Comparison of ENCODE assay signal across 17 cellular contexts in genomic region chr5:13946111-13946510, GRCh38. TPM values are rescaled to one million over a fixed set of nuclear protein-coding genes. Genes with fewer than 3 reads are reported as not detected.
DNase-seq lines count a peak whose midpoint lies in the region; ATAC-seq, FAIRE-seq and TF ChIP-seq lines count a peak whose summit lies in the region.
"Had no signal": no experiment of that assay in that cellular context is flagged by ENCODE, and none has a peak within 500 bp of the region (broad histone marks: within the 10 kb centered on the region; RNA-seq: fewer than 3 reads in every experiment).

No MANE protein-coding gene starts in this region.

- H3K9me1 ChIP-seq in IMR-90 (ENCODE audit: insufficient read depth, low read length): peaks cover 6% of the 10 kb centered on the region; the same call in 1 of the 2 replicates

- intact Hi-C loops in IMR-90 (cut with micrococcal nuclease): no loop called here
- intact Hi-C loops in left colon (cut with DNase I, micrococcal nuclease): no loop called here

- H4K8ac ChIP-seq in IMR-90 (ENCODE audit: low read depth in 2 of 2, low read length in 2 of 2): no peak overlapping the region

- no peaks in the 10 kb centered on the region for H3K27me3 Mint-ChIP-seq in astrocyte (ENCODE audit: low read depth, unreplicated experiment)
- no peaks in the 10 kb centered on the region for H3K27me3 Mint-ChIP-seq in activated T-cell treated with anti-CD3 and anti-CD28 coated beads, Interleukin-2, amount 50 U/mL, for 72 hours (ENCODE audit: low read depth)
- H3K27me3 Mint-ChIP-seq: dendritic cell treated with granulocyte-macrophage colony-stimulating factor and Interleukin-4, amounts not matched to agents 40 ng/mL and 50 ng/mL, for 4 days; IgD-negative memory B cell had no signal

- no peak overlapping the region for H3K27ac Mint-ChIP-seq in astrocyte (ENCODE audit: unreplicated experiment)
- H3K27ac Mint-ChIP-seq in activated T-cell treated with anti-CD3 and anti-CD28 coated beads, Interleukin-2, amount 50 U/mL, for 72 hours: no peak overlapping the region
- H3K27ac Mint-ChIP-seq: dendritic cell treated with granulocyte-macrophage colony-stimulating factor and Interleukin-4, amounts not matched to agents 40 ng/mL and 50 ng/mL, for 4 days; IgD-negative memory B cell; naive thymus-derived CD8-positive, alpha-beta T cell had no signal

- TF ChIP-seq RAD21 in IMR-90 (IDR thresholded peaks at IDR 0.05; ENCODE audit: low read length): no peak

- ATAC-seq in IMR-90 (ENCODE audit: low read depth) (no peak), GM19328 (IDR thresholded peaks at IDR 0.05; ENCODE audit: unreplicated experiment) (no peak), left colon (no peak)
- no peak for ATAC-seq in activated T-cell treated with anti-CD3 and anti-CD28 coated beads, Interleukin-2, amount 50 U/mL, for 72 hours (replicated peaks in 1 of 2)
- ATAC-seq: HCT116; left ventricle myocardium superior; naive thymus-derived CD8-positive, alpha-beta T cell had no signal

- H3K4me2 ChIP-seq in IMR-90 (ENCODE audit: low read depth, low read length) (no peak overlapping the region), astrocyte (ENCODE audit: low read length) (no peak overlapping the region)

- peaks cover 2% of the 10 kb centered on the region for H3K36me3 Mint-ChIP-seq in astrocyte (ENCODE audit: low read depth, unreplicated experiment)
- H3K36me3 Mint-ChIP-seq in activated T-cell treated with anti-CD3 and anti-CD28 coated beads, Interleukin-2, amount 50 U/mL, for 72 hours (ENCODE audit: insufficient read depth in 2 of 2): no peaks in the 10 kb centered on the region
- H3K36me3 Mint-ChIP-seq: IgD-negative memory B cell; naive thymus-derived CD8-positive, alpha-beta T cell had no signal

- no peak overlapping the region for H2AK9ac ChIP-seq in IMR-90 (replicated peaks; ENCODE audit: low read depth, low read length, poor library complexity)

- dilution Hi-C loops in IMR-90 (cut with HindIII; ENCODE audit: low sequenced_read_pairs, unreplicated experiment): no loop called here

- no peak overlapping the region for H2AK5ac ChIP-seq in IMR-90 (ENCODE audit: low read depth, low read length)

- H3K4me1 Mint-ChIP-seq in astrocyte (ENCODE audit: low read depth, unreplicated experiment): peaks cover 7% of the 10 kb centered on the region
- no peaks in the 10 kb centered on the region for H3K4me1 Mint-ChIP-seq in activated T-cell treated with anti-CD3 and anti-CD28 coated beads, Interleukin-2, amount 50 U/mL, for 72 hours (ENCODE audit: low read depth)

- H3K4me3 Mint-ChIP-seq in astrocyte (ENCODE audit: unreplicated experiment): no peak overlapping the region
- no peak overlapping the region for H3K4me3 Mint-ChIP-seq in activated T-cell treated with anti-CD3 and anti-CD28 coated beads, Interleukin-2, amount 50 U/mL, for 72 hours
- H3K4me3 Mint-ChIP-seq: dendritic cell treated with granulocyte-macrophage colony-stimulating factor and Interleukin-4, amounts not matched to agents 40 ng/mL and 50 ng/mL, for 4 days; IgD-negative memory B cell; naive thymus-derived CD8-positive, alpha-beta T cell had no signal

- H3K14ac ChIP-seq in IMR-90 (replicated peaks; ENCODE audit: low read depth, low read length): no peak overlapping the region; the same call in 1 of the 2 replicates

- H2BK5ac ChIP-seq in IMR-90 (ENCODE audit: low read depth, low read length, poor library complexity, severe bottlenecking): no peak overlapping the region

- H3K4ac ChIP-seq in IMR-90 (ENCODE audit: low read depth, low read length): no peak overlapping the region

- H2BK120ac ChIP-seq in IMR-90 (ENCODE audit: low read depth, low read length): no peak overlapping the region

- DNase-seq in AG09309 (ENCODE audit: low read depth): peak; percentile 13
- DNase-seq in IMR-90: peak; percentile 10
- peak; percentile 55 for DNase-seq in astrocyte (ENCODE audit: low read depth)
- DNase-seq in islet precursor cell: peak; percentile 67
- no peak for DNase-seq in activated T-cell treated with anti-CD3 and anti-CD28 coated beads, Interleukin-2, amount 50 U/mL, for 72 hours
- no peak for DNase-seq in GF-D8 (lab: John Stamatoyannopoulos, UW)
- no peak for DNase-seq in left colon
- DNase-seq: activated CD8-positive, alpha-beta memory T cell treated with anti-CD3 and anti-CD28 coated beads for 24 hours; activated effector memory CD4-positive, alpha-beta T cell treated with Interleukin-2 at 50 U/mL for 16 hours; aorta; left ventricle myocardium superior; naive thymus-derived CD8-positive, alpha-beta T cell had no signal

- 100% methylated on average over 5 of the region's 10 CpGs; no CpG with 5 or more reads in 1 of the 2 experiments for WGBS in IMR-90 (ENCODE audit: extremely low coverage in 2 of 2, insufficient read length in 1 of 2), 2 experiments

- in situ Hi-C loops in IMR-90 (cut with MboI; ENCODE audit: low sequenced_read_pairs): no loop called here

- H3K9me3 Mint-ChIP-seq in astrocyte (ENCODE audit: unreplicated experiment): no peaks in the 10 kb centered on the region
- no peaks in the 10 kb centered on the region for H3K9me3 Mint-ChIP-seq in activated T-cell treated with anti-CD3 and anti-CD28 coated beads, Interleukin-2, amount 50 U/mL, for 72 hours
- H3K9me3 Mint-ChIP-seq: dendritic cell treated with granulocyte-macrophage colony-stimulating factor and Interleukin-4, amounts not matched to agents 40 ng/mL and 50 ng/mL, for 4 days; IgD-negative memory B cell; naive thymus-derived CD8-positive, alpha-beta T cell had no signal

- H3K56ac ChIP-seq in IMR-90 (ENCODE audit: extremely low read depth, insufficient read depth, low read length): no peak overlapping the region

- no peak overlapping the region for H2AFZ ChIP-seq in IMR-90 (replicated peaks; ENCODE audit: low read length, poor library complexity)
- H2AFZ ChIP-seq in astrocyte (ENCODE audit: low read depth, low read length): no peak overlapping the region

- H2BK20ac ChIP-seq in IMR-90 (ENCODE audit: low read depth, low read length): no peak overlapping the region

- TF ChIP-seq POLR2A in IMR-90 (IDR thresholded peaks at IDR 0.05; ENCODE audit: low read depth, low read length): no peak

- FAIRE-seq in astrocyte (lab: Jason Lieb, UNC): no peak
- FAIRE-seq: D721Med had no signal

- POLR2A ChIA-PET in IMR-90 (lab: Charles Lee; ENCODE audit: unreplicated experiment): no interaction called here

- H3K4me1 ChIP-seq in IMR-90 (ENCODE audit: control insufficient read depth, insufficient read depth, low read length): peaks cover 6% of the 10 kb centered on the region
- H3K4me1 ChIP-seq in astrocyte (ENCODE audit: insufficient read depth, low read length): no peaks in the 10 kb centered on the region

- H4K5ac ChIP-seq in IMR-90 (ENCODE audit: low read depth, low read length): no peak overlapping the region

- H3K27me3 ChIP-seq in IMR-90 (ENCODE audit: control insufficient read depth, insufficient read depth, low read length) (no peaks in the 10 kb centered on the region), astrocyte (ENCODE audit: insufficient read depth, low read length) (no peaks in the 10 kb centered on the region)

- H3K4me3 ChIP-seq in AG09309 (ENCODE audit: control insufficient read depth, low read depth, low read length) (no peak overlapping the region), IMR-90 (ENCODE audit: insufficient read depth, low read depth, low read length) (no peak overlapping the region), astrocyte (ENCODE audit: insufficient read depth, low read depth, low read length) (no peak overlapping the region)

- TF ChIP-seq CTCF in AG09309 (IDR thresholded peaks at IDR 0.05; ENCODE audit: control insufficient read depth, insufficient read depth, low read depth, low read length, missing control alignments): no peak
- no peak for TF ChIP-seq CTCF in IMR-90 (conservative IDR thresholded peaks at IDR 0.05; ENCODE audit: low read depth, low read length)
- no peak for TF ChIP-seq CTCF in astrocyte (IDR thresholded peaks at IDR 0.05; ENCODE audit: insufficient read depth, low read depth, low read length)

- no peak overlapping the region for H2BK15ac ChIP-seq in IMR-90 (ENCODE audit: low read depth, low read length)

- peaks cover 4% of the 10 kb centered on the region for H3K36me3 ChIP-seq in IMR-90 (ENCODE audit: control insufficient read depth, insufficient read depth, low read length)
- no peaks in the 10 kb centered on the region for H3K36me3 ChIP-seq in astrocyte (ENCODE audit: insufficient read depth, low read length)

- CTCF ChIA-PET in IMR-90 (lab: Yijun Ruan, JAX): interaction anchor here (1.5 kb wide), 1 partner anchor 11 kb away, joined by 4 read pairs; no protein-coding TSS in a partner anchor

- H3K27ac ChIP-seq in IMR-90 (ENCODE audit: insufficient read depth, low read length) (no peak overlapping the region), astrocyte (ENCODE audit: low read depth, low read length) (no peak overlapping the region)

- no peak overlapping the region for H3K18ac ChIP-seq in IMR-90 (ENCODE audit: low read depth, low read length)

- BruUV-seq in IMR-90 (replicated peaks; lab: Mats Ljungman, UMichigan): no TSS peak

- H3K9me3 ChIP-seq in IMR-90 (ENCODE audit: control insufficient read depth, insufficient read depth, low read length) (no peaks in the 10 kb centered on the region), astrocyte (ENCODE audit: insufficient read depth, low read depth, low read length) (no peaks in the 10 kb centered on the region)

- no peak overlapping the region for H3K9ac ChIP-seq in IMR-90 (ENCODE audit: low read depth, low read length)
- no peak overlapping the region for H3K9ac ChIP-seq in astrocyte (ENCODE audit: low read length)

- H3K79me1 ChIP-seq in IMR-90 (ENCODE audit: low read depth in 1 of 2, low read length in 2 of 2): peaks cover 0 to 3% of the 10 kb centered on the region in 2 experiments; a peak in 2 of 4 replicates

- no peaks in the 10 kb centered on the region for H3K79me2 ChIP-seq in astrocyte (ENCODE audit: insufficient read depth, low read length)

- H3K23ac ChIP-seq in IMR-90 (ENCODE audit: low read depth, low read length): no peak overlapping the region

- no peak overlapping the region for H4K91ac ChIP-seq in IMR-90 (ENCODE audit: insufficient read depth, low read depth, low read length)

- H4K20me1 ChIP-seq in IMR-90 (ENCODE audit: insufficient read depth, low read length) (no peaks in the 10 kb centered on the region), astrocyte (ENCODE audit: insufficient read depth, low read length) (no peaks in the 10 kb centered on the region)

TF ChIP-seq in IMR-90, 13 proteins besides CTCF, POLR2A, EP300 and RAD21 (continues in another document):
- TF ChIP-seq NFE2L2 (IDR thresholded peaks at IDR 0.05; ENCODE audit: low read depth, low read length) (no peak), BHLHE40 (IDR thresholded peaks at IDR 0.05; ENCODE audit: low read depth, low read length) (no peak), SMC3 (IDR thresholded peaks at IDR 0.05; ENCODE audit: low read depth, low read length) (no peak)

RNA-seq across cellular contexts. Expression of gene DNAH5, which starts 1.6 kb away (rescaled TPM):
- total RNA-seq in IMR-90 (2012; rRNA removed): 4.3 and 4.7 TPM in 2 replicates
- 1.7 and 1.9 TPM in 2 replicates for polyA plus RNA-seq in IMR-90 (2012; rRNA removed)
- 0.37 and 0.56 TPM in 2 replicates for polyA plus RNA-seq in IMR-90 (2012; cell fraction: cytosol; rRNA removed)
- 0.86 and 4.3 TPM in 2 replicates for polyA plus RNA-seq in IMR-90 (2012; cell fraction: nucleus; rRNA removed; ENCODE audit: low replicate concordance)
- total RNA-seq in astrocyte: 3.2 and 3.4 TPM in 2 replicates
- not detected for total RNA-seq in activated T-cell treated with anti-CD3 and anti-CD28 coated beads, Interleukin-2, amount 50 U/mL, for 72 hours
- under 1 TPM; 0.43 to 0.47 TPM for total RNA-seq in left colon
- total RNA-seq: naive thymus-derived CD8-positive, alpha-beta T cell had no signal
- polyA plus RNA-seq: IgD-negative memory B cell; naive thymus-derived CD8-positive, alpha-beta T cell had no signal

Comparison
In these comparisons a context has a peak if more than half of its experiments do, and no peak if none do; other contexts are left out.
1. DNase-seq: peak in AG09309 (single experiment), IMR-90 (single experiment), astrocyte (single experiment) and islet precursor cell (single experiment); none in activated T-cell treated with anti-CD3 and anti-CD28 coated beads, Interleukin-2, amount 50 U/mL, for 72 hours (0 of 2), GF-D8 (single experiment) and left colon (0 of 2).